1 cellular context compared by ENCODE assay signal in genomic region chr12:107731376-107731775, GRCh38.
TF ChIP-seq lines count a peak whose summit lies in the region.

No MANE protein-coding gene starts in this region.

TF ChIP-seq in GM12878, 131 proteins besides CTCF, POLR2A, EP300 and RAD21:
- TF ChIP-seq SUZ12 (IDR thresholded peaks at IDR 0.05; ENCODE audit: unreplicated experiment) (no peak), REST (IDR thresholded peaks at IDR 0.05; ENCODE audit: low read depth, low read length) (no peak), IRF5 (IDR thresholded peaks at IDR 0.05; ENCODE audit: borderline replicate concordance) (no peak)
